Comparison of ENCODE assay signal across 22 cellular contexts in genomic region chr13:38783992-38784875, GRCh38.
DNase-seq lines count a peak whose midpoint lies in the region; ATAC-seq and TF ChIP-seq lines count a peak whose summit lies in the region.
"Had no signal": no experiment of that assay in that cellular context is flagged by ENCODE, and none has a peak within 500 bp of the region (broad histone marks: within the 10 kb centered on the region; RNA-seq: fewer than 3 reads in every experiment).

No MANE protein-coding gene starts in this region.

- H3K4me1 Mint-ChIP-seq in activated CD8-positive, alpha-beta memory T cell treated with anti-CD3 and anti-CD28 coated beads, Interleukin-2, amount 10 ng/mL, durations not matched to agents 7 days and 5 days = no peaks in the 10 kb centered on the region
- H3K4me1 Mint-ChIP-seq: CD14-positive monocyte had no signal

- peak overlapping the region; percentile 75 for H3K27ac ChIP-seq in VCaP
- H3K27ac ChIP-seq: dorsolateral prefrontal cortex, GM23248, neutrophil, suprapubic skin had no signal

- H3K27me3 Mint-ChIP-seq in activated CD8-positive, alpha-beta memory T cell treated with anti-CD3 and anti-CD28 coated beads, Interleukin-2, amount 10 ng/mL, durations not matched to agents 7 days and 5 days = no peaks in the 10 kb centered on the region

- no peak overlapping the region for H3K27ac Mint-ChIP-seq in activated CD8-positive, alpha-beta memory T cell treated with anti-CD3 and anti-CD28 coated beads, Interleukin-2, amount 10 ng/mL, durations not matched to agents 7 days and 5 days

- no peak for TF ChIP-seq CTCF in VCaP (conservative IDR thresholded peaks at IDR 0.05)

- H3K4me3 Mint-ChIP-seq in activated CD8-positive, alpha-beta memory T cell treated with anti-CD3 and anti-CD28 coated beads, Interleukin-2, amount 10 ng/mL, durations not matched to agents 7 days and 5 days = no peak overlapping the region
- H3K4me3 Mint-ChIP-seq: CD14-positive monocyte had no signal

- no peak for ATAC-seq in GM18511 (IDR thresholded peaks at IDR 0.05; ENCODE audit: unreplicated experiment)
- no peak for ATAC-seq in activated CD8-positive, alpha-beta memory T cell treated with anti-CD3 and anti-CD28 coated beads, Interleukin-2, amount 10 ng/mL, durations not matched to agents 7 days and 5 days

- DNase-seq in DMS53 (lab: John Stamatoyannopoulos, UW) = peak; percentile 82
- DNase-seq in left kidney (ENCODE audit: low read depth, low spot score) = peak; percentile 90
- peak; percentile 95 for DNase-seq in renal cortical epithelial cell (ENCODE audit: low read depth)
- DNase-seq in NCI-H1694 (lab: John Stamatoyannopoulos, UW) = no peak
- no peak for DNase-seq in activated CD8-positive, alpha-beta memory T cell treated with anti-CD3 and anti-CD28 coated beads, Interleukin-2, amount 10 ng/mL, durations not matched to agents 7 days and 5 days
- no peak for DNase-seq in activated CD4-positive, alpha-beta T cell treated with anti-CD3 and anti-CD28 coated beads for 48 hours
- DNase-seq: activated gamma-delta T cell, DMS 273 treated with DMSO at 0.1 percent for 48 hours, dorsolateral prefrontal cortex, foreskin fibroblast, GDM1, GM23248, hippocampal formation, MM.1S, NCI-H446, retina, T-helper 2 cell had no signal

- CTCF ChIA-PET in activated CD8-positive, alpha-beta memory T cell treated with anti-CD3 and anti-CD28 coated beads, Interleukin-2, amount 10 ng/mL, durations not matched to agents 7 days and 5 days (lab: Charles Lee) = no interaction called here

- no peaks in the 10 kb centered on the region for H3K9me3 Mint-ChIP-seq in activated CD8-positive, alpha-beta memory T cell treated with anti-CD3 and anti-CD28 coated beads, Interleukin-2, amount 10 ng/mL, durations not matched to agents 7 days and 5 days (ENCODE audit: low read depth)

- H3K36me3 Mint-ChIP-seq in activated CD8-positive, alpha-beta memory T cell treated with anti-CD3 and anti-CD28 coated beads, Interleukin-2, amount 10 ng/mL, durations not matched to agents 7 days and 5 days = no peaks in the 10 kb centered on the region
- H3K36me3 Mint-ChIP-seq: CD14-positive monocyte had no signal

Comparison
In these comparisons a context has a peak if more than half of its experiments do, and no peak if none do; other contexts are left out.
1. DNase-seq: peak in DMS53 (single experiment), left kidney (single experiment) and renal cortical epithelial cell (single experiment); none in NCI-H1694 (single experiment), activated CD8-positive, alpha-beta memory T cell treated with anti-CD3 and anti-CD28 coated beads, Interleukin-2, amount 10 ng/mL, durations not matched to agents 7 days and 5 days (single experiment) and activated CD4-positive, alpha-beta T cell treated with anti-CD3 and anti-CD28 coated beads for 48 hours (single experiment).